8 cellular contexts compared by ENCODE assay signal in genomic region chr17:45784583-45785372, GRCh38. TPM values are rescaled to one million over a fixed set of nuclear protein-coding genes. Genes with fewer than 3 reads are reported as not detected.
A peak's percentile ranks its signal among the peaks of the same experiment; 100 is the strongest.
DNase-seq lines count a peak whose midpoint lies in the region; ATAC-seq and TF ChIP-seq lines count a peak whose summit lies in the region.

No MANE protein-coding gene starts in this region.

- no peaks in the 10 kb centered on the region for H3K9me3 ChIP-seq in esophagus squamous epithelium

- peak; percentile 41 for DNase-seq in DMS153 treated with DMSO at 0.1 percent for 48 hours (lab: John Stamatoyannopoulos, UW; ENCODE audit: unreplicated experiment)
- peak; percentile 74 for DNase-seq in NB4 (ENCODE audit: low read depth)
- peak; percentile 24 for DNase-seq in activated T-cell treated with anti-CD3 and anti-CD28 coated beads for 1 hour (ENCODE audit: low read depth)
- DNase-seq in esophagus squamous epithelium (lab: John Stamatoyannopoulos, UW): no peak
- DNase-seq in occipital lobe (lab: John Stamatoyannopoulos, UW): peak; percentile 54
- DNase-seq in kidney glomerular epithelial cell (lab: John Stamatoyannopoulos, UW): no peak

- ATAC-seq in GM21717 (IDR thresholded peaks at IDR 0.05; ENCODE audit: unreplicated experiment) (no peak), HG03571 (IDR thresholded peaks at IDR 0.05; ENCODE audit: unreplicated experiment) (no peak)

- TF ChIP-seq POLR2A in NB4 (IDR thresholded peaks at IDR 0.05; ENCODE audit: extremely low read depth, insufficient read length): no peak
- no peak for TF ChIP-seq POLR2A in esophagus squamous epithelium (IDR thresholded peaks at IDR 0.05)

- intact Hi-C loops in esophagus squamous epithelium (cut with DNase I): no loop called here

- no peaks in the 10 kb centered on the region for H3K36me3 ChIP-seq in esophagus squamous epithelium

- H3K27me3 ChIP-seq in esophagus squamous epithelium: peaks cover 16 to 100% (median 27%) of the 10 kb centered on the region in 4 donors

- no peak overlapping the region for H3K4me3 ChIP-seq in NB4 (ENCODE audit: low read depth, low read length)
- H3K4me3 ChIP-seq in esophagus squamous epithelium: peak overlapping the region; percentile 23 to 69 (median 42)

- H3K4me1 ChIP-seq in esophagus squamous epithelium: peaks cover 15 to 28% (median 21%) of the 10 kb centered on the region in 3 donors

- no peak overlapping the region for H3K27ac ChIP-seq in esophagus squamous epithelium

- TF ChIP-seq CTCF in NB4 (IDR thresholded peaks at IDR 0.05; ENCODE audit: low read depth, low read length): no peak
- no peak for TF ChIP-seq CTCF in esophagus squamous epithelium (IDR thresholded peaks at IDR 0.05)

- 0% methylated on average over 1 to 5 of the region's 85 CpGs for WGBS in esophagus squamous epithelium, 2 donors

RNA-seq across cellular contexts. Expression of gene CRHR1, which starts 0.7 kb away (rescaled TPM):
- total RNA-seq in esophagus squamous epithelium: not detected
- total RNA-seq in occipital lobe: 6.6 TPM

RNA-seq across cellular contexts. Expression of gene SPPL2C, which starts 59.9 kb away (rescaled TPM):
- total RNA-seq in esophagus squamous epithelium (not detected), occipital lobe (not detected)

Comparison
In these comparisons a context has a peak if more than half of its experiments do, and no peak if none do; other contexts are left out.
1. DNase-seq: peak in DMS153 treated with DMSO at 0.1 percent for 48 hours (single experiment), NB4 (single experiment), activated T-cell treated with anti-CD3 and anti-CD28 coated beads for 1 hour (single experiment) and occipital lobe (single experiment); none in esophagus squamous epithelium (single experiment) and kidney glomerular epithelial cell (single experiment).